1 cellular context compared by ENCODE assay signal in genomic region chr2:70141754-70142589, GRCh38.
TF ChIP-seq lines count a peak whose summit lies in the region.

No MANE protein-coding gene starts in this region.

TF ChIP-seq in HepG2, 621 proteins besides CTCF, POLR2A, EP300 and RAD21 (continued from another document and continues in another):
- TF ChIP-seq LBX2 (CRISPR knock-in tag; IDR thresholded peaks at IDR 0.05; ENCODE audit: borderline replicate concordance) (peak; percentile 84), FOSL2 (CRISPR knock-in tag; IDR thresholded peaks at IDR 0.05) (no peak; the same call in 1 of the 2 replicates), ZNF281 (CRISPR knock-in tag; IDR thresholded peaks at IDR 0.05; ENCODE audit: borderline replicate concordance) (no peak), SP4 (CRISPR knock-in tag; IDR thresholded peaks at IDR 0.05) (no peak), ZBTB7B (CRISPR knock-in tag; IDR thresholded peaks at IDR 0.05) (no peak; the same call in 1 of the 2 replicates), HNF1B (CRISPR knock-in tag; IDR thresholded peaks at IDR 0.05) (peak; percentile 64; the same call in 1 of the 2 replicates), GATAD2A (CRISPR knock-in tag; IDR thresholded peaks at IDR 0.05) (0 out of 2 replicates have a peak, but pooled peaks have one; percentile 2), KLF15 (CRISPR knock-in tag; IDR thresholded peaks at IDR 0.05; ENCODE audit: borderline replicate concordance) (no peak; the same call in 1 of the 2 replicates), ZNF777 (CRISPR knock-in tag; IDR thresholded peaks at IDR 0.05) (peak; percentile 92), RFX3 (CRISPR knock-in tag; IDR thresholded peaks at IDR 0.05) (no peak), ZNF143 (CRISPR knock-in tag; IDR thresholded peaks at IDR 0.05) (no peak), TOE1 (CRISPR knock-in tag; IDR thresholded peaks at IDR 0.05) (no peak; the same call in none of the 2 replicates), PHB2 (IDR thresholded peaks at IDR 0.05; ENCODE audit: partially characterized antibody) (no peak), BRD4 (CRISPR knock-in tag; IDR thresholded peaks at IDR 0.05) (no peak), ATAD3A (CRISPR knock-in tag; IDR thresholded peaks at IDR 0.05) (no peak), PITX1 (CRISPR knock-in tag; IDR thresholded peaks at IDR 0.05) (no peak; the same call in none of the 2 replicates), ATM (IDR thresholded peaks at IDR 0.05; ENCODE audit: borderline replicate concordance) (no peak), PAX8 (CRISPR knock-in tag; IDR thresholded peaks at IDR 0.05; ENCODE audit: borderline replicate concordance) (peak; percentile 72), TSC22D2 (CRISPR knock-in tag; IDR thresholded peaks at IDR 0.05; ENCODE audit: borderline replicate concordance) (peak; percentile 27; the same call in 1 of the 2 replicates), RFX5 (IDR thresholded peaks at IDR 0.05; ENCODE audit: low read depth, low read length) (no peak), GABPB1 (CRISPR knock-in tag; IDR thresholded peaks at IDR 0.05) (peak; percentile 14; the same call in 1 of the 2 replicates), KDM5A (IDR thresholded peaks at IDR 0.05; ENCODE audit: borderline replicate concordance, low read length) (peak; percentile 55; the same call in 1 of the 2 replicates), ZNF30 (CRISPR knock-in tag; IDR thresholded peaks at IDR 0.05) (0 out of 2 replicates have a peak, but pooled peaks have one; percentile 11), REL (CRISPR knock-in tag; conservative IDR thresholded peaks at IDR 0.05) (peak; percentile 83), TRIM24 (CRISPR knock-in tag; IDR thresholded peaks at IDR 0.05) (no peak), PBX2 (CRISPR knock-in tag; IDR thresholded peaks at IDR 0.05) (no peak), ZNF292 (CRISPR knock-in tag; IDR thresholded peaks at IDR 0.05; ENCODE audit: borderline replicate concordance, low read depth) (no peak), ZNF670 (CRISPR knock-in tag; IDR thresholded peaks at IDR 0.05; ENCODE audit: borderline replicate concordance) (peak; percentile 16; the same call in 1 of the 2 replicates), CBX5 (CRISPR knock-in tag; IDR thresholded peaks at IDR 0.05; ENCODE audit: borderline replicate concordance) (peak; percentile 12; the same call in 1 of the 2 replicates), ZNF530 (CRISPR knock-in tag; IDR thresholded peaks at IDR 0.05; ENCODE audit: low read depth) (no peak), ZNF691 (CRISPR knock-in tag; IDR thresholded peaks at IDR 0.05; ENCODE audit: borderline replicate concordance, low read depth) (peak; percentile 91; the same call in 1 of the 2 replicates), REXO4 (CRISPR knock-in tag; IDR thresholded peaks at IDR 0.05; ENCODE audit: borderline replicate concordance) (peak; percentile 76; the same call in 1 of the 2 replicates), ZNF75D (CRISPR knock-in tag; IDR thresholded peaks at IDR 0.05; ENCODE audit: borderline replicate concordance) (no peak), JUN (CRISPR knock-in tag; IDR thresholded peaks at IDR 0.05) (no peak), NR3C1 (CRISPR knock-in tag; IDR thresholded peaks at IDR 0.05) (no peak), POGZ (CRISPR knock-in tag; IDR thresholded peaks at IDR 0.05) (no peak), ZNF33A (CRISPR knock-in tag; IDR thresholded peaks at IDR 0.05; ENCODE audit: borderline replicate concordance) (no peak), EHMT2 (IDR thresholded peaks at IDR 0.05; ENCODE audit: borderline replicate concordance, low read depth, low read length) (no peak), SUZ12 (IDR thresholded peaks at IDR 0.05; ENCODE audit: low read depth, low read length) (no peak)
- TF ChIP-seq, protein P1, sequence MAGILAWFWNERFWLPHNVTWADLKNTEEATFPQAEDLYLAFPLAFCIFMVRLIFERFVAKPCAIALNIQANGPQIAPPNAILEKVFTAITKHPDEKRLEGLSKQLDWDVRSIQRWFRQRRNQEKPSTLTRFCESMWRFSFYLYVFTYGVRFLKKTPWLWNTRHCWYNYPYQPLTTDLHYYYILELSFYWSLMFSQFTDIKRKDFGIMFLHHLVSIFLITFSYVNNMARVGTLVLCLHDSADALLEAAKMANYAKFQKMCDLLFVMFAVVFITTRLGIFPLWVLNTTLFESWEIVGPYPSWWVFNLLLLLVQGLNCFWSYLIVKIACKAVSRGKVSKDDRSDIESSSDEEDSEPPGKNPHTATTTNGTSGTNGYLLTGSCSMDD (CRISPR knock-in tag; IDR thresholded peaks at IDR 0.05): no peak
- TF ChIP-seq, protein P2, sequence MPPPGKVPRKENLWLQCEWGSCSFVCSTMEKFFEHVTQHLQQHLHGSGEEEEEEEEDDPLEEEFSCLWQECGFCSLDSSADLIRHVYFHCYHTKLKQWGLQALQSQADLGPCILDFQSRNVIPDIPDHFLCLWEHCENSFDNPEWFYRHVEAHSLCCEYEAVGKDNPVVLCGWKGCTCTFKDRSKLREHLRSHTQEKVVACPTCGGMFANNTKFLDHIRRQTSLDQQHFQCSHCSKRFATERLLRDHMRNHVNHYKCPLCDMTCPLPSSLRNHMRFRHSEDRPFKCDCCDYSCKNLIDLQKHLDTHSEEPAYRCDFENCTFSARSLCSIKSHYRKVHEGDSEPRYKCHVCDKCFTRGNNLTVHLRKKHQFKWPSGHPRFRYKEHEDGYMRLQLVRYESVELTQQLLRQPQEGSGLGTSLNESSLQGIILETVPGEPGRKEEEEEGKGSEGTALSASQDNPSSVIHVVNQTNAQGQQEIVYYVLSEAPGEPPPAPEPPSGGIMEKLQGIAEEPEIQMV (CRISPR knock-in tag; IDR thresholded peaks at IDR 0.05; ENCODE audit: low read depth): no peak; the same call in 1 of the 2 replicates
- TF ChIP-seq, protein P3, sequence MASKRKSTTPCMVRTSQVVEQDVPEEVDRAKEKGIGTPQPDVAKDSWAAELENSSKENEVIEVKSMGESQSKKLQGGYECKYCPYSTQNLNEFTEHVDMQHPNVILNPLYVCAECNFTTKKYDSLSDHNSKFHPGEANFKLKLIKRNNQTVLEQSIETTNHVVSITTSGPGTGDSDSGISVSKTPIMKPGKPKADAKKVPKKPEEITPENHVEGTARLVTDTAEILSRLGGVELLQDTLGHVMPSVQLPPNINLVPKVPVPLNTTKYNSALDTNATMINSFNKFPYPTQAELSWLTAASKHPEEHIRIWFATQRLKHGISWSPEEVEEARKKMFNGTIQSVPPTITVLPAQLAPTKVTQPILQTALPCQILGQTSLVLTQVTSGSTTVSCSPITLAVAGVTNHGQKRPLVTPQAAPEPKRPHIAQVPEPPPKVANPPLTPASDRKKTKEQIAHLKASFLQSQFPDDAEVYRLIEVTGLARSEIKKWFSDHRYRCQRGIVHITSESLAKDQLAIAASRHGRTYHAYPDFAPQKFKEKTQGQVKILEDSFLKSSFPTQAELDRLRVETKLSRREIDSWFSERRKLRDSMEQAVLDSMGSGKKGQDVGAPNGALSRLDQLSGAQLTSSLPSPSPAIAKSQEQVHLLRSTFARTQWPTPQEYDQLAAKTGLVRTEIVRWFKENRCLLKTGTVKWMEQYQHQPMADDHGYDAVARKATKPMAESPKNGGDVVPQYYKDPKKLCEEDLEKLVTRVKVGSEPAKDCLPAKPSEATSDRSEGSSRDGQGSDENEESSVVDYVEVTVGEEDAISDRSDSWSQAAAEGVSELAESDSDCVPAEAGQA (IDR thresholded peaks at IDR 0.05; ENCODE audit: low read depth): no peak
- TF ChIP-seq, protein P3 (CRISPR knock-in tag; IDR thresholded peaks at IDR 0.05; ENCODE audit: borderline replicate concordance): no peak; the same call in none of the 2 replicates
- TF ChIP-seq, protein P4, sequence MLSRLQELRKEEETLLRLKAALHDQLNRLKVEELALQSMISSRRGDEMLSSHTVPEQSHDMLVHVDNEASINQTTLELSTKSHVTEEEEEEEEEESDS (CRISPR knock-in tag; IDR thresholded peaks at IDR 0.05; ENCODE audit: borderline replicate concordance): no peak; the same call in 1 of the 2 replicates
- TF ChIP-seq, protein P5, sequence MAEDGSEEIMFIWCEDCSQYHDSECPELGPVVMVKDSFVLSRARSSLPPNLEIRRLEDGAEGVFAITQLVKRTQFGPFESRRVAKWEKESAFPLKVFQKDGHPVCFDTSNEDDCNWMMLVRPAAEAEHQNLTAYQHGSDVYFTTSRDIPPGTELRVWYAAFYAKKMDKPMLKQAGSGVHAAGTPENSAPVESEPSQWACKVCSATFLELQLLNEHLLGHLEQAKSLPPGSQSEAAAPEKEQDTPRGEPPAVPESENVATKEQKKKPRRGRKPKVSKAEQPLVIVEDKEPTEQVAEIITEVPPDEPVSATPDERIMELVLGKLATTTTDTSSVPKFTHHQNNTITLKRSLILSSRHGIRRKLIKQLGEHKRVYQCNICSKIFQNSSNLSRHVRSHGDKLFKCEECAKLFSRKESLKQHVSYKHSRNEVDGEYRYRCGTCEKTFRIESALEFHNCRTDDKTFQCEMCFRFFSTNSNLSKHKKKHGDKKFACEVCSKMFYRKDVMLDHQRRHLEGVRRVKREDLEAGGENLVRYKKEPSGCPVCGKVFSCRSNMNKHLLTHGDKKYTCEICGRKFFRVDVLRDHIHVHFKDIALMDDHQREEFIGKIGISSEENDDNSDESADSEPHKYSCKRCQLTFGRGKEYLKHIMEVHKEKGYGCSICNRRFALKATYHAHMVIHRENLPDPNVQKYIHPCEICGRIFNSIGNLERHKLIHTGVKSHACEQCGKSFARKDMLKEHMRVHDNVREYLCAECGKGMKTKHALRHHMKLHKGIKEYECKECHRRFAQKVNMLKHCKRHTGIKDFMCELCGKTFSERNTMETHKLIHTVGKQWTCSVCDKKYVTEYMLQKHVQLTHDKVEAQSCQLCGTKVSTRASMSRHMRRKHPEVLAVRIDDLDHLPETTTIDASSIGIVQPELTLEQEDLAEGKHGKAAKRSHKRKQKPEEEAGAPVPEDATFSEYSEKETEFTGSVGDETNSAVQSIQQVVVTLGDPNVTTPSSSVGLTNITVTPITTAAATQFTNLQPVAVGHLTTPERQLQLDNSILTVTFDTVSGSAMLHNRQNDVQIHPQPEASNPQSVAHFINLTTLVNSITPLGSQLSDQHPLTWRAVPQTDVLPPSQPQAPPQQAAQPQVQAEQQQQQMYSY (CRISPR knock-in tag; IDR thresholded peaks at IDR 0.05): peak; percentile 2; the same call in 1 of the 2 replicates
